In the genomic region with DNA sequence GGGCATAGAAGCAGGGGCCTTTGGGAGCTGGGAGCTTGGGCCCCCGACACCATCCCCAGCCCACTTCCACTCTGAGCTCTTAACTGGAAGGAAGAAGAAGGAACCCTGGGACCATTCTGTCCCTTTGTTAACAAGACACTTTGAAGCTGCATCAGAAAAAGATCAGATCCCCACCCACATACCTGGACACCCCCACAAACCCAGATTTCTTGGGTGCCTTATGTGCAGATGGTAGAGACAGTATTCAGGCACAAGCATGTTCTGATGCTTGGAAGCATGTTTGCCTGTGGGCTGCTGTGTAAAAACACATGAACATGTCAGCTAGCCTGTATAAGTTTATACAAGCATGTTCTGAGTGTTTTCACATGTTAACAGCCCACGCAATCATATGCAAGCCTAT, we compare ENCODE assay signal across 16 cellular contexts. TPM values are rescaled to one million over a fixed set of nuclear protein-coding genes. Genes with fewer than 3 reads are reported as not detected.
DNase-seq lines count a peak whose midpoint lies in the region; FAIRE-seq and TF ChIP-seq lines count a peak whose summit lies in the region.
"Had no signal": no experiment of that assay in that cellular context is flagged by ENCODE, and none has a peak within 500 bp of the region (broad histone marks: within the 10 kb centered on the region; RNA-seq: fewer than 3 reads in every experiment).

No MANE protein-coding gene starts in this region.

- BruUV-seq in endothelial cell of umbilical vein (replicated peaks; lab: Mats Ljungman, UMichigan): no TSS peak

- no peak for FAIRE-seq in endothelial cell of umbilical vein (lab: Jason Lieb, UNC)
- FAIRE-seq: GM18507 had no signal

- H3K9me3 Mint-ChIP-seq in brain: peaks cover 0 to 6% (median 0%) of the 10 kb centered on the region in 5 experiments

- peaks cover 43% of the 10 kb centered on the region for H3K27me3 Mint-ChIP-seq in brain

- intact Hi-C loops in endothelial cell of umbilical vein (cut with micrococcal nuclease): no loop called here

- no peaks in the 10 kb centered on the region for H3K36me3 ChIP-seq in endothelial cell of umbilical vein (ENCODE audit: control insufficient read depth in 2 of 2, extremely low read depth in 1 of 2, insufficient read depth in 2 of 2, low read length in 2 of 2)
- H3K36me3 ChIP-seq: BLaER1 had no signal

- dilution Hi-C loops in endothelial cell of umbilical vein (cut with MboI; ENCODE audit: extremely low pct_ligation_motif_present, low sequenced_read_pairs): no loop called here

- TF ChIP-seq CTCF in brain (conservative IDR thresholded peaks at IDR 0.05) (no peak), endothelial cell of umbilical vein (IDR thresholded peaks at IDR 0.05; ENCODE audit: extremely low read depth in 1 of 2, insufficient read depth in 1 of 2, low read depth in 1 of 2, low read length in 2 of 2) (no peak)

- H3K9me1 ChIP-seq in endothelial cell of umbilical vein (replicated peaks; ENCODE audit: control insufficient read depth, extremely low read depth, insufficient read depth, low read length): no peaks in the 10 kb centered on the region

- no peak for TF ChIP-seq POLR2A in endothelial cell of umbilical vein (IDR thresholded peaks at IDR 0.05; ENCODE audit: low read depth, low read length)

- peak overlapping the region in 4 of 5 experiments; percentile 13 to 80 (median 64) for H3K4me3 Mint-ChIP-seq in brain

- H3K27ac Mint-ChIP-seq in brain: peak overlapping the region in 3 of 5 experiments; percentile 3 to 37 (median 30)

- H3K4me2 ChIP-seq in endothelial cell of umbilical vein (ENCODE audit: insufficient read depth, low read length): no peak overlapping the region
- H3K4me2 ChIP-seq: BLaER1 had no signal

- no peaks in the 10 kb centered on the region for H4K20me1 ChIP-seq in endothelial cell of umbilical vein (replicated peaks; ENCODE audit: control insufficient read depth, extremely low read depth, insufficient read depth, low read length)

- no peak overlapping the region for H3K27ac ChIP-seq in endothelial cell of umbilical vein (ENCODE audit: insufficient read depth, low read depth, low read length)
- H3K27ac ChIP-seq: BLaER1, GM23248 had no signal

- no peaks in the 10 kb centered on the region for H3K36me3 Mint-ChIP-seq in brain

- CTCF ChIA-PET in endothelial cell of umbilical vein (lab: Charles Lee): interaction anchor here (0.6 kb wide), 1 partner anchor 1668 kb away, joined by 3 read pairs; no protein-coding TSS in a partner anchor

- no peaks in the 10 kb centered on the region for H3K9me3 ChIP-seq in endothelial cell of umbilical vein (replicated peaks; ENCODE audit: control insufficient read depth, insufficient read depth, low read length)
- H3K9me3 ChIP-seq: BLaER1 had no signal

- POLR2A ChIA-PET in endothelial cell of umbilical vein (lab: Charles Lee): no interaction called here

- DNase-seq in G401 (ENCODE audit: low spot score): peak; percentile 0
- DNase-seq in endothelial cell of umbilical vein (ENCODE audit: low read depth, low spot score): no peak
- DNase-seq in putamen (ENCODE audit: low spot score): peak; percentile 49
- DNase-seq in glomerular visceral epithelial cell (ENCODE audit: extremely low spot score): no peak
- DNase-seq in RKO (ENCODE audit: low spot score): no peak
- no peak for DNase-seq in NCI-H510A (lab: John Stamatoyannopoulos, UW)
- DNase-seq: 8988T, AML-193, DMS53, GM23248, H7, IMR-90 had no signal

- peaks cover 35% of the 10 kb centered on the region in 2 experiments for H3K27me3 ChIP-seq in endothelial cell of umbilical vein (ENCODE audit: control insufficient read depth in 2 of 2, insufficient read depth in 2 of 2, low read length in 2 of 2)

- H3K4me1 Mint-ChIP-seq in brain: peaks cover 67% of the 10 kb centered on the region

- no peak overlapping the region for H2AFZ ChIP-seq in endothelial cell of umbilical vein (ENCODE audit: low read depth, low read length)
- H2AFZ ChIP-seq: GM23248 had no signal

- H3K4me1 ChIP-seq in endothelial cell of umbilical vein (ENCODE audit: control insufficient read depth, extremely low read depth, insufficient read depth, low read length): no peaks in the 10 kb centered on the region

- in situ Hi-C loops in G401 (cut with HindIII; ENCODE audit: low sequenced_read_pairs): no loop called here

- H3K9ac ChIP-seq in endothelial cell of umbilical vein (replicated peaks; ENCODE audit: extremely low read depth, insufficient read depth, low read length): no peak overlapping the region
- H3K9ac ChIP-seq: BLaER1, GM23248 had no signal

- no peak overlapping the region for H3K4me3 ChIP-seq in endothelial cell of umbilical vein (replicated peaks in 1 of 3; ENCODE audit: insufficient read depth in 1 of 3, low read depth in 1 of 3, low read length in 3 of 3)
- H3K4me3 ChIP-seq: BLaER1, GM23248 had no signal

- H3K79me2 ChIP-seq in endothelial cell of umbilical vein (ENCODE audit: control insufficient read depth, insufficient read depth, low read length): no peaks in the 10 kb centered on the region

TF ChIP-seq in endothelial cell of umbilical vein, 7 proteins besides CTCF, POLR2A, EP300 and RAD21:
- TF ChIP-seq, protein P1, sequence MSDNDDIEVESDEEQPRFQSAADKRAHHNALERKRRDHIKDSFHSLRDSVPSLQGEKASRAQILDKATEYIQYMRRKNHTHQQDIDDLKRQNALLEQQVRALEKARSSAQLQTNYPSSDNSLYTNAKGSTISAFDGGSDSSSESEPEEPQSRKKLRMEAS (IDR thresholded peaks at IDR 0.05; ENCODE audit: insufficient read depth, insufficient read length): no peak
- TF ChIP-seq EZH2 (IDR thresholded peaks at IDR 0.05; ENCODE audit: borderline replicate concordance, low read depth, low read length, severe bottlenecking): peak; percentile 1

RNA-seq across cellular contexts. Expression of gene DLGAP3, which starts 3.7 kb away (rescaled TPM):
- total RNA-seq in G401 (2014; rRNA removed; shearing (Covaris generic)): 3.1 and 4.5 TPM in 2 replicates
- polyA plus RNA-seq in brain (ENCODE audit: insufficient read depth, low read depth, low replicate concordance) (24.0 TPM), endothelial cell of umbilical vein (0.03 and 0.04 TPM in 2 replicates)
- total RNA-seq in endothelial cell of umbilical vein: 0.12 and 0.20 TPM in 2 replicates
- polyA plus RNA-seq in endothelial cell of umbilical vein (2011; cell fraction: cytosol; rRNA removed): 0.03 TPM in 2 replicates
- 0.04 TPM in 1 of 2 replicates, not detected in the other for polyA plus RNA-seq in endothelial cell of umbilical vein (2011; cell fraction: nucleus; rRNA removed)
- polyA plus RNA-seq in endothelial cell of umbilical vein (2012): not detected in 2 replicates
- polyA minus RNA-seq in endothelial cell of umbilical vein: 0.08 TPM in 1 of 2 replicates, not detected in the other
- polyA minus RNA-seq in endothelial cell of umbilical vein (2011; cell fraction: cytosol; rRNA and poly(A)+ RNA removed): not detected
- polyA minus RNA-seq in endothelial cell of umbilical vein (2011; cell fraction: nucleus; rRNA and poly(A)+ RNA removed): 0.10 TPM in 1 of 2 replicates, not detected in the other
- total RNA-seq: HT-29, IMR-90 had no signal
- polyA plus RNA-seq: GM23248 had no signal

RNA-seq across cellular contexts. Expression of gene TMEM35B, which starts 59.4 kb away (rescaled TPM):
- 49.2 and 73.3 TPM in 2 replicates for total RNA-seq in G401 (2014; rRNA removed; shearing (Covaris generic))
- polyA plus RNA-seq in brain (ENCODE audit: insufficient read depth, low read depth, low replicate concordance) (18.5 TPM), endothelial cell of umbilical vein (40.5 and 46.2 TPM in 2 replicates)
- total RNA-seq in endothelial cell of umbilical vein: 18.7 and 19.1 TPM in 2 replicates
- 36.6 and 39.1 TPM in 2 replicates for polyA plus RNA-seq in endothelial cell of umbilical vein (2011; cell fraction: cytosol; rRNA removed)
- polyA plus RNA-seq in endothelial cell of umbilical vein (2011; cell fraction: nucleus; rRNA removed): 11.7 and 13.7 TPM in 2 replicates
- 26.8 and 27.7 TPM in 2 replicates for polyA plus RNA-seq in endothelial cell of umbilical vein (2012)
- polyA minus RNA-seq in endothelial cell of umbilical vein: 19.8 and 21.5 TPM in 2 replicates
- polyA minus RNA-seq in endothelial cell of umbilical vein (2011; cell fraction: cytosol; rRNA and poly(A)+ RNA removed): 6.3 TPM
- 4.1 and 4.9 TPM in 2 replicates for polyA minus RNA-seq in endothelial cell of umbilical vein (2011; cell fraction: nucleus; rRNA and poly(A)+ RNA removed)

Comparison
In these comparisons a context has a peak if more than half of its experiments do, and no peak if none do; other contexts are left out.
1. DNase-seq: peak in G401 (single experiment) and putamen (single experiment); none in endothelial cell of umbilical vein (single experiment), glomerular visceral epithelial cell (single experiment), RKO (single experiment) and NCI-H510A (single experiment).